1 cellular context compared by ENCODE assay signal in the genomic region with DNA sequence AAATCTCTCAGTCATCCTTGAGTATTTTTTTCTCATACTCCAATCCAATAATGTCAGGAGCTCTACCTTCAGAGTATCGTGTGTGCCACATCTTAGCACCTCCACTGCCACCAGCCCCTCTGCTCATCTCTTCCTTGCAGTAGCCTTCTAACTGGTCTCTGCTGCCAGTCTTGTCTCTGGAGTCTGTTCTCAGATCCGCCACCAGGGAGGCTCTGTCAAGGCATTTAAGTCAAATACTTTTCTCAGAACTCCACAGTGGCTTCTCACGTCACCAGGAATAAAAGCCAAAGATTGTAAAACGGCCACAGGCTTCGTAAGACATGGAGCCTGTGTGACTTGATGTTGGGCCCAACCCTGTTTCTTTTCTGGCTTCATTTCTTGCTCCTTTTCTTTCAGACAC.
TF ChIP-seq lines count a peak whose summit lies in the region.

No MANE protein-coding gene starts in this region.

TF ChIP-seq in A549, 52 proteins besides CTCF, POLR2A, EP300 and RAD21 (continued from another document):
- TF ChIP-seq, protein P1, sequence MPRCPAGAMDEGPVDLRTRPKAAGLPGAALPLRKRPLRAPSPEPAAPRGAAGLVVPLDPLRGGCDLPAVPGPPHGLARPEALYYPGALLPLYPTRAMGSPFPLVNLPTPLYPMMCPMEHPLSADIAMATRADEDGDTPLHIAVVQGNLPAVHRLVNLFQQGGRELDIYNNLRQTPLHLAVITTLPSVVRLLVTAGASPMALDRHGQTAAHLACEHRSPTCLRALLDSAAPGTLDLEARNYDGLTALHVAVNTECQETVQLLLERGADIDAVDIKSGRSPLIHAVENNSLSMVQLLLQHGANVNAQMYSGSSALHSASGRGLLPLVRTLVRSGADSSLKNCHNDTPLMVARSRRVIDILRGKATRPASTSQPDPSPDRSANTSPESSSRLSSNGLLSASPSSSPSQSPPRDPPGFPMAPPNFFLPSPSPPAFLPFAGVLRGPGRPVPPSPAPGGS (IDR thresholded peaks at IDR 0.05) = no peak
- no peak for TF ChIP-seq ESRRA (IDR thresholded peaks at IDR 0.05; ENCODE audit: borderline replicate concordance, low read length)
- no peak for TF ChIP-seq JUN (IDR thresholded peaks at IDR 0.05)
